Comparison of ENCODE assay signal across 13 cellular contexts in genomic region chr15:25846377-25846776, GRCh38. TPM values are rescaled to one million over a fixed set of nuclear protein-coding genes. Genes with fewer than 3 reads are reported as not detected.
DNase-seq lines count a peak whose midpoint lies in the region; ATAC-seq and FAIRE-seq lines count a peak whose summit lies in the region.
"Had no signal": no experiment of that assay in that cellular context is flagged by ENCODE, and none has a peak within 500 bp of the region (broad histone marks: within the 10 kb centered on the region; RNA-seq: fewer than 3 reads in every experiment).

No MANE protein-coding gene starts in this region.

- POLR2A ChIA-PET in naive thymus-derived CD4-positive, alpha-beta T cell (lab: Charles Lee): interaction anchor here (0.9 to 13.6 kb wide), 7 partner anchors 9 to 58 kb away, joined by 3 to 257 read pairs (median 9); partner anchors contain the start of gene ATP10A

- H3K27me3 ChIP-seq in naive thymus-derived CD4-positive, alpha-beta T cell (ENCODE audit: control insufficient read depth in 2 of 2, insufficient read depth in 2 of 2, low read length in 2 of 2): no peaks in the 10 kb centered on the region

- H3K36me3 ChIP-seq in naive thymus-derived CD4-positive, alpha-beta T cell (ENCODE audit: control insufficient read depth in 2 of 3, insufficient read depth in 3 of 3, low read length in 3 of 3): no peaks in the 10 kb centered on the region

- ATAC-seq in naive thymus-derived CD4-positive, alpha-beta T cell: peak; percentile 70
- ATAC-seq: stimulated activated naive B cell treated with anti-CD40 and anti-IgM and Interleukin-4, amounts not matched to agents 10 μg/mL and 1 μg/mL and 100 μg/mL, for 72 hours had no signal

- peak; percentile 79 for FAIRE-seq in urothelium cell line (lab: Jason Lieb, UNC)

- H3K27ac ChIP-seq in naive thymus-derived CD4-positive, alpha-beta T cell (ENCODE audit: low read depth, low read length): peak overlapping the region; percentile 75

- no peaks in the 10 kb centered on the region for H3K9me3 Mint-ChIP-seq in naive thymus-derived CD4-positive, alpha-beta T cell
- H3K9me3 Mint-ChIP-seq: memory B cell; stimulated activated naive B cell treated with anti-CD40 and anti-IgM and Interleukin-4, amounts not matched to agents 10 μg/mL and 1 μg/mL and 100 μg/mL, for 72 hours had no signal

- peaks cover 51 to 98% (median 83%) of the 10 kb centered on the region in 7 donors for H3K4me1 Mint-ChIP-seq in naive thymus-derived CD4-positive, alpha-beta T cell

- intact Hi-C loops in naive thymus-derived CD4-positive, alpha-beta T cell (cut with micrococcal nuclease): loop anchor here (1.0 to 2.0 kb wide), 2 partner anchors 36 to 56 kb away; no protein-coding TSS in a partner anchor

- no peaks in the 10 kb centered on the region for H3K27me3 Mint-ChIP-seq in naive thymus-derived CD4-positive, alpha-beta T cell

- CTCF ChIA-PET in naive thymus-derived CD4-positive, alpha-beta T cell (lab: Charles Lee): interaction anchor here (0.7 to 3.5 kb wide), 4 partner anchors 13 to 63 kb away, joined by 3 to 21 read pairs (median 6); no protein-coding TSS in a partner anchor

- H3K9me3 ChIP-seq in naive thymus-derived CD4-positive, alpha-beta T cell (ENCODE audit: control insufficient read depth in 2 of 3, low read length in 3 of 3): no peaks in the 10 kb centered on the region

- no peak overlapping the region for H3K4me3 ChIP-seq in naive thymus-derived CD4-positive, alpha-beta T cell (ENCODE audit: low read length)

- peaks cover 0 to 35% (median 5%) of the 10 kb centered on the region in 5 donors for H3K36me3 Mint-ChIP-seq in naive thymus-derived CD4-positive, alpha-beta T cell
- H3K36me3 Mint-ChIP-seq: memory B cell; stimulated activated naive B cell treated with anti-CD40 and anti-IgM and Interleukin-4, amounts not matched to agents 10 μg/mL and 1 μg/mL and 100 μg/mL, for 72 hours had no signal

- peak overlapping the region; percentile 61 to 85 (median 71) for H3K4me3 Mint-ChIP-seq in naive thymus-derived CD4-positive, alpha-beta T cell
- H3K4me3 Mint-ChIP-seq: memory B cell had no signal

- peaks cover 25 to 66% of the 10 kb centered on the region in 2 donors for H3K4me1 ChIP-seq in naive thymus-derived CD4-positive, alpha-beta T cell (ENCODE audit: control insufficient read depth in 2 of 2, insufficient read depth in 2 of 2, low read length in 2 of 2)

- peak overlapping the region; percentile 89 to 99 (median 98) for H3K27ac Mint-ChIP-seq in naive thymus-derived CD4-positive, alpha-beta T cell

- peak; percentile 12 for DNase-seq in NK-92 treated with Interleukin-12 subunit alpha and Interleukin-12 subunit beta, amount 100 ng/mL, for 24 hours (lab: John Stamatoyannopoulos, UW)
- no peak for DNase-seq in NK-92 (lab: John Stamatoyannopoulos, UW; ENCODE audit: unreplicated experiment)
- DNase-seq in activated T-helper 1 cell treated with Interleukin-2 at 50 U/mL for 16 hours (ENCODE audit: low read depth): peak; percentile 45
- peak; percentile 20 to 77 (median 72) for DNase-seq in naive thymus-derived CD4-positive, alpha-beta T cell
- DNase-seq in urothelium cell line (ENCODE audit: low spot score): no peak
- no peak for DNase-seq in SK-N-DZ (ENCODE audit: low spot score)
- no peak for DNase-seq in RPMI8226
- DNase-seq in NCI-H1930 (lab: John Stamatoyannopoulos, UW): no peak
- DNase-seq: 8988T; KG1; NCI-H226; stimulated activated naive B cell treated with anti-CD40 and anti-IgM and Interleukin-4, amounts not matched to agents 10 μg/mL and 1 μg/mL and 100 μg/mL, for 72 hours had no signal

RNA-seq across cellular contexts. Expression of gene ATP10A, which starts 16.8 kb away (rescaled TPM):
- total RNA-seq in naive thymus-derived CD4-positive, alpha-beta T cell: 10 to 100 TPM; 56.7 to 86.4 (median 71.2) TPM
- polyA plus RNA-seq in naive thymus-derived CD4-positive, alpha-beta T cell: 10 to 100 TPM in 1 of 2 donors, 1 to 10 TPM in 1; 7.2 to 18.5 TPM
- polyA plus RNA-seq in SK-N-DZ (2014; cell fraction: cytosol; rRNA removed): not detected in 2 replicates
- not detected in 2 replicates for polyA plus RNA-seq in SK-N-DZ (2014; cell fraction: nucleus; rRNA removed)

Comparison
In these comparisons a context has a peak if more than half of its experiments do, and no peak if none do; other contexts are left out.
1. DNase-seq: peak in NK-92 treated with Interleukin-12 subunit alpha and Interleukin-12 subunit beta, amount 100 ng/mL, for 24 hours (single experiment), activated T-helper 1 cell treated with Interleukin-2 at 50 U/mL for 16 hours (single experiment) and naive thymus-derived CD4-positive, alpha-beta T cell (9 of 9); none in NK-92 (single experiment), urothelium cell line (single experiment), SK-N-DZ (single experiment), RPMI8226 (single experiment) and NCI-H1930 (0 of 2).